Comparison of ENCODE assay signal across 1 cellular context in genomic region chr19:23384858-23385257, GRCh38.
TF ChIP-seq lines count a peak whose summit lies in the region.

No MANE protein-coding gene starts in this region.

TF ChIP-seq in liver, 16 proteins besides CTCF, POLR2A, EP300 and RAD21 (continued from another document):
- no peak for TF ChIP-seq EGR1 (IDR thresholded peaks at IDR 0.05; ENCODE audit: low read depth in 2 of 2)
- TF ChIP-seq FOXA1 (IDR thresholded peaks at IDR 0.05), result no peak
- TF ChIP-seq SP1 (IDR thresholded peaks at IDR 0.05), result no peak
- TF ChIP-seq HNF4G (IDR thresholded peaks at IDR 0.05), result no peak
- TF ChIP-seq, protein P1, sequence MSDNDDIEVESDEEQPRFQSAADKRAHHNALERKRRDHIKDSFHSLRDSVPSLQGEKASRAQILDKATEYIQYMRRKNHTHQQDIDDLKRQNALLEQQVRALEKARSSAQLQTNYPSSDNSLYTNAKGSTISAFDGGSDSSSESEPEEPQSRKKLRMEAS (IDR thresholded peaks at IDR 0.05), result no peak
- no peak for TF ChIP-seq YY1 (IDR thresholded peaks at IDR 0.05)
- no peak for TF ChIP-seq HNF4A (conservative IDR thresholded peaks at IDR 0.05)
